Comparison of ENCODE assay signal across 24 cellular contexts in genomic region chr5:88118179-88118578, GRCh38.
DNase-seq lines count a peak whose midpoint lies in the region; ATAC-seq, FAIRE-seq and TF ChIP-seq lines count a peak whose summit lies in the region.
"Had no signal": no experiment of that assay in that cellular context is flagged by ENCODE, and none has a peak within 500 bp of the region (broad histone marks: within the 10 kb centered on the region; RNA-seq: fewer than 3 reads in every experiment).

No MANE protein-coding gene starts in this region.

- no peak overlapping the region for H2AFZ ChIP-seq in PC-3 (ENCODE audit: low read length)
- peak overlapping the region; percentile 54; the same call in 1 of the 2 replicates for H2AFZ ChIP-seq in H1 (ENCODE audit: low read length)

- no peak overlapping the region for H2BK20ac ChIP-seq in H1 (ENCODE audit: low read length)

- no peak for TF ChIP-seq CTCF in 22Rv1 (IDR thresholded peaks at IDR 0.05)
- TF ChIP-seq CTCF in PC-3 (conservative IDR thresholded peaks at IDR 0.05; ENCODE audit: low read depth, low read length): no peak
- no peak for TF ChIP-seq CTCF in H1 (IDR thresholded peaks at IDR 0.05; ENCODE audit: control extremely low read depth in 1 of 3, insufficient read depth in 1 of 3, low read depth in 1 of 3, low read length in 3 of 3)
- no peak for TF ChIP-seq CTCF in Peyer's patch (IDR thresholded peaks at IDR 0.05)
- no peak for TF ChIP-seq CTCF in Caco-2 (IDR thresholded peaks at IDR 0.05; ENCODE audit: insufficient read depth in 1 of 2, low read depth in 1 of 2, low read length in 1 of 2, severe bottlenecking in 1 of 2, unreplicated experiment in 1 of 2)

- H3K36me3 ChIP-seq in PC-3 (ENCODE audit: low read depth, low read length) (no peaks in the 10 kb centered on the region), H1 (ENCODE audit: control insufficient read depth in 2 of 4, insufficient read depth in 4 of 4, low read length in 3 of 4) (no peaks in the 10 kb centered on the region), Peyer's patch (no peaks in the 10 kb centered on the region), Caco-2 (ENCODE audit: control insufficient read depth, insufficient read depth, low read length) (no peaks in the 10 kb centered on the region)
- H3K36me3 ChIP-seq: BLaER1 treated with 17β-estradiol and CSF1 and Interleukin-3, amounts not matched to agents 10 nM and 100 nM had no signal

- no peak overlapping the region for H3K4ac ChIP-seq in H1 (replicated peaks; ENCODE audit: insufficient read length, low read depth, low read length)

- TF ChIP-seq POLR2A in H1 (IDR thresholded peaks at IDR 0.05; ENCODE audit: control extremely low read depth in 1 of 2, low read depth in 2 of 2, low read length in 2 of 2) (no peak), Peyer's patch (IDR thresholded peaks at IDR 0.05) (no peak)

- peaks cover 2% of the 10 kb centered on the region for H3K27me3 Mint-ChIP-seq in Caco-2 (ENCODE audit: insufficient read depth, unreplicated experiment)

- H3K79me2 ChIP-seq in PC-3 (ENCODE audit: low read length): no peaks in the 10 kb centered on the region
- H3K79me2 ChIP-seq in H1 (ENCODE audit: control insufficient read depth in 1 of 2, insufficient read depth in 2 of 2, low read length in 2 of 2): no peaks in the 10 kb centered on the region

- H3K23me2 ChIP-seq in H1 (ENCODE audit: low read depth, low read length): no peaks in the 10 kb centered on the region

- DNase-seq in DMS53 (lab: John Stamatoyannopoulos, UW) (peak; percentile 61), PC-3 (no peak), H1 (ENCODE audit: low read depth in 1 of 2, low spot score in 2 of 2) (no peak), Peyer's patch (no peak), Caco-2 (no peak), RKO (ENCODE audit: low spot score) (no peak)
- DNase-seq: AML-193; CD4-positive, alpha-beta T cell; CD8-positive, alpha-beta T cell; DMS 273 treated with DMSO at 0.1 percent for 48 hours; DMS153; DMS79; DND-41; EL; GDM1 had no signal

- H3K18ac ChIP-seq in H1 (ENCODE audit: extremely low read depth, low read length): no peak overlapping the region

- POLR2A ChIA-PET in PC-3 (lab: Charles Lee; ENCODE audit: unreplicated experiment): no interaction called here
- POLR2A ChIA-PET in H1 (lab: Charles Lee; ENCODE audit: partially characterized antibody): no interaction called here
- POLR2A ChIA-PET in Caco-2 (lab: Charles Lee): no interaction called here

- H3K9me2 ChIP-seq in PC-3 (replicated peaks; ENCODE audit: low read length): no peaks in the 10 kb centered on the region

- H3K9me3 Mint-ChIP-seq in Caco-2 (ENCODE audit: unreplicated experiment): peaks cover 42% of the 10 kb centered on the region
- H3K9me3 Mint-ChIP-seq: CD8-positive, alpha-beta T cell had no signal

- H4K8ac ChIP-seq in H1 (ENCODE audit: extremely low read depth, insufficient read depth, low read length): no peak overlapping the region

- H3K4me1 ChIP-seq in PC-3 (ENCODE audit: insufficient read depth, low read length) (peaks cover 28% of the 10 kb centered on the region), H1 (replicated peaks in 1 of 4; ENCODE audit: control insufficient read depth in 3 of 4, insufficient read depth in 4 of 4, low read length in 3 of 4) (no peaks in the 10 kb centered on the region), Peyer's patch (no peaks in the 10 kb centered on the region), Caco-2 (peaks cover 8% of the 10 kb centered on the region)
- H3K4me1 ChIP-seq: A549; BLaER1 treated with 17β-estradiol and CSF1 and Interleukin-3, amounts not matched to agents 10 nM and 100 nM had no signal

- no peaks in the 10 kb centered on the region for H3K9me3 ChIP-seq in PC-3 (ENCODE audit: low read length)
- H3K9me3 ChIP-seq in H1 (ENCODE audit: insufficient read depth in 2 of 2, low read depth in 1 of 2, low read length in 1 of 2): no peaks in the 10 kb centered on the region
- no peaks in the 10 kb centered on the region for H3K9me3 ChIP-seq in Peyer's patch
- 0 out of 2 replicates have a peak, but pooled peaks cover 5% of the 10 kb centered on the region for H3K9me3 ChIP-seq in Caco-2
- H3K9me3 ChIP-seq: A549; BLaER1 treated with 17β-estradiol and CSF1 and Interleukin-3, amounts not matched to agents 10 nM and 100 nM had no signal

- H3F3A ChIP-seq in PC-3 (ENCODE audit: low read length, unreplicated experiment): no peaks in the 10 kb centered on the region

- no peaks in the 10 kb centered on the region for H3K27me3 ChIP-seq in PC-3 (ENCODE audit: low read length)
- no peaks in the 10 kb centered on the region for H3K27me3 ChIP-seq in H1 (replicated peaks in 1 of 4; ENCODE audit: control insufficient read depth in 3 of 4, extremely low read depth in 1 of 4, insufficient read depth in 3 of 4, low read length in 3 of 4)
- no peaks in the 10 kb centered on the region for H3K27me3 ChIP-seq in Peyer's patch
- H3K27me3 ChIP-seq in Caco-2 (replicated peaks; ENCODE audit: control insufficient read depth, insufficient read depth, low read length): no peaks in the 10 kb centered on the region
- H3K27me3 ChIP-seq: BLaER1 treated with 17β-estradiol and CSF1 and Interleukin-3, amounts not matched to agents 10 nM and 100 nM had no signal

- no peak overlapping the region for H3K23ac ChIP-seq in H1 (ENCODE audit: insufficient read length)

- no peak for TF ChIP-seq RAD21 in H1 (IDR thresholded peaks at IDR 0.05 in 1 of 2, conservative IDR thresholded peaks at IDR 0.05 in 1 of 2; ENCODE audit: low read depth in 2 of 2, low read length in 2 of 2)

- H3K4me2 ChIP-seq in PC-3 (ENCODE audit: low read length) (no peak overlapping the region), H1 (ENCODE audit: insufficient read depth in 1 of 2, low read depth in 2 of 2, low read length in 2 of 2) (no peak overlapping the region)
- H3K4me2 ChIP-seq: A549; BLaER1 treated with 17β-estradiol and CSF1 and Interleukin-3, amounts not matched to agents 10 nM and 100 nM had no signal

- no peak overlapping the region for H2AK5ac ChIP-seq in H1 (ENCODE audit: low read depth, low read length)

- no peaks in the 10 kb centered on the region for H3K79me1 ChIP-seq in H1 (ENCODE audit: low read depth, low read length)

- no peak for ATAC-seq in PC-3
- ATAC-seq in GM21717 (IDR thresholded peaks at IDR 0.05; ENCODE audit: unreplicated experiment): no peak
- ATAC-seq: A549; CD8-positive, alpha-beta T cell; GM12878 had no signal

- no peak for TF ChIP-seq EP300 in H1 (IDR thresholded peaks at IDR 0.05; ENCODE audit: borderline replicate concordance in 1 of 2, low read depth in 2 of 2, low read length in 2 of 2)

- H3K56ac ChIP-seq in H1 (replicated peaks; ENCODE audit: insufficient read length, low read depth, low read length): no peak overlapping the region

- no peak overlapping the region for H3K4me3 Mint-ChIP-seq in Caco-2 (ENCODE audit: unreplicated experiment)
- H3K4me3 Mint-ChIP-seq: B cell; CD4-positive, alpha-beta T cell; CD8-positive, alpha-beta T cell had no signal

- WGBS in H1 (ENCODE audit: extremely low coverage in 1 of 2, insufficient coverage in 1 of 2, insufficient read length in 1 of 2, insufficient replicate concordance in 2 of 2, low coverage in 1 of 2, low lambda C conversion rate in 2 of 2, missing lambda C conversion rate in 1 of 2), 2 experiments: 81% methylated on average over 2 of the region's 2 CpGs; no CpG with 5 or more reads in 1 of the 2 experiments

- H2BK120ac ChIP-seq in H1 (replicated peaks; ENCODE audit: low read depth, low read length): no peak overlapping the region

- H2BK5ac ChIP-seq in H1 (ENCODE audit: low read depth, low read length): no peak overlapping the region

- no peak overlapping the region for H4K5ac ChIP-seq in H1 (ENCODE audit: insufficient read length, low read depth, low read length)

- H4K91ac ChIP-seq in H1 (replicated peaks; ENCODE audit: insufficient read length, low read length): no peak overlapping the region

- BruUV-seq in PC-3 (replicated peaks; lab: Mats Ljungman, UMichigan) (no TSS peak), Caco-2 (replicated peaks; lab: Mats Ljungman, UMichigan) (no TSS peak)

- intact Hi-C loops in PC-3 (cut with micrococcal nuclease) (loop anchor here (5.0 kb wide), 1 partner anchor 336 kb away; no protein-coding TSS in a partner anchor), Caco-2 (cut with micrococcal nuclease; ENCODE audit: unreplicated experiment) (no loop called here)

- H3K9ac ChIP-seq in PC-3 (ENCODE audit: low read length): no peak overlapping the region
- no peak overlapping the region for H3K9ac ChIP-seq in H1 (replicated peaks in 1 of 4; ENCODE audit: extremely low read depth in 1 of 4, low read depth in 3 of 4, low read length in 3 of 4)
- H3K9ac ChIP-seq: BLaER1 treated with 17β-estradiol and CSF1 and Interleukin-3, amounts not matched to agents 10 nM and 100 nM had no signal

- H4K20me1 ChIP-seq in PC-3 (ENCODE audit: low read length) (no peaks in the 10 kb centered on the region), H1 (replicated peaks in 1 of 2; ENCODE audit: control insufficient read depth in 1 of 2, insufficient read depth in 2 of 2, low read length in 2 of 2) (no peaks in the 10 kb centered on the region)
- H4K20me1 ChIP-seq: BLaER1 treated with 17β-estradiol and CSF1 and Interleukin-3, amounts not matched to agents 10 nM and 100 nM had no signal

- peaks cover 4% of the 10 kb centered on the region for H3K36me3 Mint-ChIP-seq in Caco-2 (ENCODE audit: insufficient read depth, unreplicated experiment)
- H3K36me3 Mint-ChIP-seq: CD8-positive, alpha-beta T cell had no signal

- H3K4me1 Mint-ChIP-seq in Caco-2 (ENCODE audit: low read depth, unreplicated experiment): no peaks in the 10 kb centered on the region
- H3K4me1 Mint-ChIP-seq: B cell had no signal

- no peak overlapping the region for H3K27ac Mint-ChIP-seq in Caco-2 (ENCODE audit: unreplicated experiment)
- H3K27ac Mint-ChIP-seq: B cell; CD4-positive, alpha-beta T cell; CD8-positive, alpha-beta T cell had no signal

- no peak overlapping the region for H2BK12ac ChIP-seq in H1 (ENCODE audit: low read depth, low read length)

- no peak overlapping the region for H2BK15ac ChIP-seq in H1 (ENCODE audit: low read length)

- H3K14ac ChIP-seq in H1 (ENCODE audit: insufficient read length): no peak overlapping the region

- H3K4me3 ChIP-seq in PC-3 (ENCODE audit: low read length) (no peak overlapping the region), H1 (ENCODE audit: extremely low read depth in 1 of 4, insufficient read depth in 2 of 4, low read depth in 3 of 4, low read length in 4 of 4) (no peak overlapping the region), Peyer's patch (no peak overlapping the region), Caco-2 (ENCODE audit: low read depth, low read length) (no peak overlapping the region)
- H3K4me3 ChIP-seq: A549; BLaER1 treated with 17β-estradiol and CSF1 and Interleukin-3, amounts not matched to agents 10 nM and 100 nM; GM12878 had no signal

- CTCF ChIA-PET in PC-3 (lab: Charles Lee): no interaction called here
- CTCF ChIA-PET in H1 (lab: Charles Lee; ENCODE audit: partially characterized antibody): no interaction called here
- CTCF ChIA-PET in Caco-2 (lab: Charles Lee): no interaction called here

- peak overlapping the region; percentile 36; the same call in 1 of the 2 replicates for H3K27ac ChIP-seq in 22Rv1
- H3K27ac ChIP-seq in PC-3 (ENCODE audit: low read length): peak overlapping the region; percentile 84
- H3K27ac ChIP-seq in H1 (ENCODE audit: low read depth, low read length): no peak overlapping the region
- H3K27ac ChIP-seq in Peyer's patch: no peak overlapping the region
- H3K27ac ChIP-seq: A549; BLaER1 treated with 17β-estradiol and CSF1 and Interleukin-3, amounts not matched to agents 10 nM and 100 nM; C4-2B had no signal

- no peak for FAIRE-seq in H1 (lab: Jason Lieb, UNC)
- FAIRE-seq: A549, GM12878, GM12892, GM18507 had no signal

Comparison
In these comparisons a context has a peak if more than half of its experiments do, and no peak if none do; other contexts are left out.
1. H3K27ac ChIP-seq: peak in 22Rv1 (single experiment) and PC-3 (single experiment); none in H1 (single experiment) and Peyer's patch (0 of 4).